21 cellular contexts compared by ENCODE assay signal in genomic region chr4:53005808-53006207, GRCh38.
DNase-seq lines count a peak whose midpoint lies in the region; ATAC-seq and TF ChIP-seq lines count a peak whose summit lies in the region.
"Had no signal": no experiment of that assay in that cellular context is flagged by ENCODE, and none has a peak within 500 bp of the region (broad histone marks: within the 10 kb centered on the region; RNA-seq: fewer than 3 reads in every experiment).

No MANE protein-coding gene starts in this region.

- no peak for TF ChIP-seq POLR2A in body of pancreas (IDR thresholded peaks at IDR 0.05)

- H3K36me3 ChIP-seq in body of pancreas (replicated peaks in 1 of 2; ENCODE audit: insufficient read depth in 1 of 2, low read depth in 2 of 2), result no peaks in the 10 kb centered on the region
- H3K36me3 ChIP-seq in mesenchymal stem cell (ENCODE audit: control insufficient read depth in 1 of 2, insufficient read depth in 2 of 2, low read depth in 1 of 2, low read length in 2 of 2), result peaks cover 0 to 6% of the 10 kb centered on the region in 2 experiments
- H3K36me3 ChIP-seq in upper lobe of right lung, result no peaks in the 10 kb centered on the region
- H3K36me3 ChIP-seq: HAP-1 had no signal

- H2AFZ ChIP-seq in mesenchymal stem cell (ENCODE audit: low read depth, low read length), result no peak overlapping the region
- H2AFZ ChIP-seq: GM23248 had no signal

- peak overlapping the region in 1 of 2 experiments; percentile 93 for H3K14ac ChIP-seq in mesenchymal stem cell (ENCODE audit: low read length in 2 of 2)

- H3K4me3 ChIP-seq in body of pancreas (no peak overlapping the region), mesenchymal stem cell (ENCODE audit: insufficient read depth in 1 of 2, low read depth in 1 of 2, low read length in 2 of 2) (no peak overlapping the region), upper lobe of right lung (no peak overlapping the region)
- H3K4me3 ChIP-seq: GM23248, HAP-1 had no signal

- peak overlapping the region; percentile 34 to 67 for H3K18ac ChIP-seq in mesenchymal stem cell (ENCODE audit: low read depth in 1 of 2, low read length in 2 of 2)

- H4K8ac ChIP-seq in mesenchymal stem cell (ENCODE audit: low read length), result peak overlapping the region; percentile 27

- H3K4me2 ChIP-seq in mesenchymal stem cell (ENCODE audit: low read length, poor library complexity, severe bottlenecking), result no peak overlapping the region
- H3K4me2 ChIP-seq: SK-N-SH had no signal

- H3K27ac ChIP-seq in body of pancreas, result peak overlapping the region in 3 of 4 donors; percentile 3 to 51 (median 24)
- H3K27ac ChIP-seq in mesenchymal stem cell (ENCODE audit: low read length, poor library complexity, severe bottlenecking), result no peak overlapping the region
- no peak overlapping the region for H3K27ac ChIP-seq in upper lobe of right lung
- H3K27ac ChIP-seq: GM23248, HL-60 had no signal

- DNase-seq in MV-4-11 (lab: John Stamatoyannopoulos, UW) (peak; percentile 22), body of pancreas (peak in 1 of 4 donors; percentile 18), mesenchymal stem cell (no peak), upper lobe of right lung (no peak), hippocampal formation (lab: John Stamatoyannopoulos, UW) (no peak), epidermal melanocyte (ENCODE audit: insufficient read length, low spot score) (no peak)
- no peak for DNase-seq in stimulated activated naive CD4-positive, alpha-beta T cell treated with Interleukin-2 at 50 U/mL for 16 hours (lab: John Stamatoyannopoulos, UW)
- DNase-seq: ACHN, DMS79, GM23248, IMR-90, MM.1S, NCI-H1092 treated with DMSO at 0.1 percent for 48 hours, NCI-H146, NCI-H2029 treated with DMSO at 0.1 percent for 48 hours, NCI-H2171 treated with DMSO at 0.1 percent for 48 hours, NCI-H446, SHP77 treated with DMSO at 0.1 percent for 48 hours, SK-N-SH had no signal

- H3K4me1 ChIP-seq in body of pancreas, result peaks cover 66% of the 10 kb centered on the region
- H3K4me1 ChIP-seq in mesenchymal stem cell (ENCODE audit: control insufficient read depth, insufficient read depth, low read depth, low read length), result peaks cover 1% of the 10 kb centered on the region
- H3K4me1 ChIP-seq in upper lobe of right lung, result no peaks in the 10 kb centered on the region

- peak overlapping the region in 1 of 2 experiments; percentile 29 for H3K4ac ChIP-seq in mesenchymal stem cell (ENCODE audit: low read depth in 1 of 2, low read length in 2 of 2)

- H2BK120ac ChIP-seq in mesenchymal stem cell (ENCODE audit: low read depth, low read length), result no peak overlapping the region

- 84 to 85% methylated on average over 3 of the region's 3 CpGs for WGBS in body of pancreas, 2 donors
- WGBS in mesenchymal stem cell, result 86% methylated on average over 3 of the region's 3 CpGs

- H3K9ac ChIP-seq in mesenchymal stem cell (ENCODE audit: low read length), result no peak overlapping the region
- H3K9ac ChIP-seq: GM23248, SK-N-SH had no signal

- TF ChIP-seq CTCF in body of pancreas (IDR thresholded peaks at IDR 0.05) (no peak), upper lobe of right lung (IDR thresholded peaks at IDR 0.05) (no peak)

- ATAC-seq in body of pancreas, result no peak
- peak; percentile 53 for ATAC-seq in upper lobe of right lung

- H3K9me3 ChIP-seq in body of pancreas (no peaks in the 10 kb centered on the region), mesenchymal stem cell (ENCODE audit: control insufficient read depth, low read length) (no peaks in the 10 kb centered on the region), upper lobe of right lung (no peaks in the 10 kb centered on the region)
- H3K9me3 ChIP-seq: HAP-1, SK-N-SH had no signal

- H3K79me1 ChIP-seq in mesenchymal stem cell (replicated peaks; ENCODE audit: low read length, poor library complexity, severe bottlenecking), result no peaks in the 10 kb centered on the region

- no peak overlapping the region for H2AK5ac ChIP-seq in mesenchymal stem cell (ENCODE audit: low read length, severe bottlenecking)

- no peak overlapping the region for H2BK5ac ChIP-seq in mesenchymal stem cell (ENCODE audit: low read depth, low read length, poor library complexity, severe bottlenecking)

- H3K23ac ChIP-seq in mesenchymal stem cell (ENCODE audit: low read length in 2 of 2), result peak overlapping the region in 1 of 2 experiments; percentile 70

- peak overlapping the region; percentile 23 for H4K91ac ChIP-seq in mesenchymal stem cell (ENCODE audit: low read length)

- H2BK15ac ChIP-seq in mesenchymal stem cell (ENCODE audit: low read depth, poor library complexity, severe bottlenecking), result peak overlapping the region; percentile 33

- peak overlapping the region in 1 of 2 experiments; percentile 80 for H2BK12ac ChIP-seq in mesenchymal stem cell (ENCODE audit: low read length in 2 of 2)

- H3K27me3 ChIP-seq in body of pancreas (no peaks in the 10 kb centered on the region), mesenchymal stem cell (ENCODE audit: control insufficient read depth in 1 of 2, insufficient read depth in 1 of 2, low read length in 2 of 2) (no peaks in the 10 kb centered on the region), upper lobe of right lung (no peaks in the 10 kb centered on the region)

- intact Hi-C loops in body of pancreas (cut with DNase I) (no loop called here), upper lobe of right lung (cut with DNase I) (no loop called here)

Comparison
In these comparisons a context has a peak if more than half of its experiments do, and no peak if none do; other contexts are left out.
1. H3K27ac ChIP-seq: peak in body of pancreas (3 of 4); none in mesenchymal stem cell (single experiment) and upper lobe of right lung (single experiment).